Comparison of ENCODE assay signal across 11 cellular contexts in the genomic region with DNA sequence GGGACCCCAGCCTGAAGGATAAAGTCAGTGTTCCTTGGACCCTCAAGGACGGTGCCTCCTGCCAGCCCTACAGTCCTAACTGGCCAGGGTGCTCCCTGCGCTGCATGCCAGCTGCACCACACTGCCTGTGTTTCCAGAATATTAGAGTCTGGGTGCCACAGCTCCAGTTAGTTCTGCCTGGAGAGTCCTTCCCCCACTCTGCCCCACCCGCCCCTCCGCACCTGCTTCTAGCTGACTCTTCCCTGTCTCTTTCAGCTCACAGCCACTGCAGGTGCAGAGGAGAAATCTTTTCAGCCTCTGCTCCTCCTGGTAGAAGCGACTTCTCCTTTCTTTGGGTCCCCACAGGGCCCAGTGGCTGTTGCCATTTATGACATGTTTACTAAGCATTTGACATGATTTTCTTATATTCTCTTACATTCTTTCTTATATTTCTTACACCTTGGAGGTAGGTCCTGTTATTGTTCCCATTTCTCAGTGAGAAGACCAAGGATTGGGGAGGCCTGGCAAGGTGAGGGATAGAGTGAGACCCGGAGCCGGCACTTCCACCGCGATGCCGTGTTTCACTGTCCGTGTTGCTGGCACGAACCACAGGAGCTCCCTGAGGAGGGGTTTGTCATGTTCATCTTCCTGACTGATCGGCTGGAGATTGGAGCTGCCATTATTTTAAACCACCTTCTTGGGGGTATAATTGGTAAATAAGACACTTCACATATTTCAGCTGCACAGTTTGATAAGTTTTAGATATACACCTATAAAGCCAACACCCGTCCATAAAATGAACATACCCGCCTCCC. TPM values are rescaled to one million over a fixed set of nuclear protein-coding genes. Genes with fewer than 3 reads are reported as not detected.
A peak's percentile ranks its signal among the peaks of the same experiment; 100 is the strongest.
DNase-seq lines count a peak whose midpoint lies in the region; ATAC-seq and TF ChIP-seq lines count a peak whose summit lies in the region.
"Had no signal": no experiment of that assay in that cellular context is flagged by ENCODE, and none has a peak within 500 bp of the region (broad histone marks: within the 10 kb centered on the region; RNA-seq: fewer than 3 reads in every experiment).

No MANE protein-coding gene starts in this region.

- no peak for TF ChIP-seq CTCF in transverse colon (IDR thresholded peaks at IDR 0.05)
- no peak for TF ChIP-seq CTCF in glutamatergic neuron (IDR thresholded peaks at IDR 0.05; ENCODE audit: partially characterized antibody, unreplicated experiment)

- H3K36me3 ChIP-seq in transverse colon = no peaks in the 10 kb centered on the region
- H3K36me3 ChIP-seq: neutrophil had no signal

- H3K4me3 ChIP-seq in transverse colon = no peak overlapping the region

- intact Hi-C loops in activated naive CD4-positive, alpha-beta T cell treated with anti-CD3 and anti-CD28 coated beads for 36 hours (cut with micrococcal nuclease) = no loop called here
- intact Hi-C loops in transverse colon (cut with DNase I; ENCODE audit: low total_unique reads) = no loop called here

- 23 to 56% methylated on average over 5 to 15 of the region's 15 CpGs for WGBS in transverse colon (ENCODE audit: low coverage in 1 of 2), 2 donors

- peak overlapping the region; percentile 63 for H3K27ac Mint-ChIP-seq in activated naive CD4-positive, alpha-beta T cell treated with anti-CD3 and anti-CD28 coated beads for 36 hours
- peak overlapping the region; percentile 17 for H3K27ac Mint-ChIP-seq in activated naive CD8-positive, alpha-beta T cell treated with anti-CD3 and anti-CD28 coated beads, Interleukin-2, amount 50 U/mL, for 24 hours
- H3K27ac Mint-ChIP-seq in glutamatergic neuron (ENCODE audit: unreplicated experiment) = no peak overlapping the region

- in situ Hi-C loops in transverse colon (cut with MboI; ENCODE audit: low pct_ligation_motif_present in 1 of 4, low pct_unique_long_range_greater_than_20kb in 1 of 4, low sequenced_read_pairs in 3 of 4) = no loop called here

- H3K4me1 Mint-ChIP-seq in activated naive CD4-positive, alpha-beta T cell treated with anti-CD3 and anti-CD28 coated beads for 36 hours (ENCODE audit: low read depth) = peaks cover 32% of the 10 kb centered on the region
- H3K4me1 Mint-ChIP-seq in activated naive CD8-positive, alpha-beta T cell treated with anti-CD3 and anti-CD28 coated beads, Interleukin-2, amount 50 U/mL, for 24 hours = peaks cover 41% of the 10 kb centered on the region
- H3K4me1 Mint-ChIP-seq in glutamatergic neuron (ENCODE audit: low read depth, unreplicated experiment) = peaks cover 12% of the 10 kb centered on the region

- H3K9me3 ChIP-seq in transverse colon = no peaks in the 10 kb centered on the region
- H3K9me3 ChIP-seq: neutrophil had no signal

- no peak for DNase-seq in activated naive CD4-positive, alpha-beta T cell treated with anti-CD3 and anti-CD28 coated beads for 36 hours
- DNase-seq in activated naive CD4-positive, alpha-beta T cell treated with anti-CD3 and anti-CD28 coated beads, Interleukin-2, amount 50 U/mL, for 16 hours = no peak
- DNase-seq in NCI-H146 (lab: John Stamatoyannopoulos, UW) (peak; percentile 45), transverse colon (peak; percentile 62), glutamatergic neuron (no peak), NCI-H446 (lab: John Stamatoyannopoulos, UW) (no peak)
- no peak for DNase-seq in activated naive CD8-positive, alpha-beta T cell treated with anti-CD3 and anti-CD28 coated beads, Interleukin-2, amount 50 U/mL, for 24 hours

- CTCF ChIA-PET in activated naive CD4-positive, alpha-beta T cell treated with anti-CD3 and anti-CD28 coated beads for 36 hours (lab: Charles Lee) = interaction anchor here (0.5 to 0.6 kb wide), 2 partner anchors 19 to 508 kb away, joined by 3 read pairs; no protein-coding TSS in a partner anchor

- no peak for ATAC-seq in activated naive CD8-positive, alpha-beta T cell treated with anti-CD3 and anti-CD28 coated beads, Interleukin-2, amount 50 U/mL, for 24 hours
- no peak for ATAC-seq in HG03521 (IDR thresholded peaks at IDR 0.05; ENCODE audit: unreplicated experiment)
- ATAC-seq: left lobe of liver, Panc1 had no signal

- peak overlapping the region in 1 of 4 donors; percentile 48 for H3K27ac ChIP-seq in transverse colon
- H3K27ac ChIP-seq: neutrophil had no signal

- peaks cover 48 to 76% (median 61%) of the 10 kb centered on the region in 4 donors for H3K4me1 ChIP-seq in transverse colon

- H3K4me3 Mint-ChIP-seq in activated naive CD4-positive, alpha-beta T cell treated with anti-CD3 and anti-CD28 coated beads for 36 hours = no peak overlapping the region
- H3K4me3 Mint-ChIP-seq in activated naive CD8-positive, alpha-beta T cell treated with anti-CD3 and anti-CD28 coated beads, Interleukin-2, amount 50 U/mL, for 24 hours = no peak overlapping the region
- no peak overlapping the region for H3K4me3 Mint-ChIP-seq in glutamatergic neuron (ENCODE audit: unreplicated experiment)

- TF ChIP-seq EP300 in transverse colon (IDR thresholded peaks at IDR 0.05; ENCODE audit: low read depth) = no peak

- no peaks in the 10 kb centered on the region for H3K27me3 Mint-ChIP-seq in activated naive CD4-positive, alpha-beta T cell treated with anti-CD3 and anti-CD28 coated beads for 36 hours (ENCODE audit: low read depth)
- no peaks in the 10 kb centered on the region for H3K27me3 Mint-ChIP-seq in activated naive CD8-positive, alpha-beta T cell treated with anti-CD3 and anti-CD28 coated beads, Interleukin-2, amount 50 U/mL, for 24 hours
- peaks cover 6% of the 10 kb centered on the region for H3K27me3 Mint-ChIP-seq in glutamatergic neuron (ENCODE audit: unreplicated experiment)

- H3K27me3 ChIP-seq in transverse colon = no peaks in the 10 kb centered on the region
- H3K27me3 ChIP-seq: neutrophil had no signal

- no peak for TF ChIP-seq POLR2A in transverse colon (IDR thresholded peaks at IDR 0.05)

- peaks cover under 1% of the 10 kb centered on the region for H3K9me3 Mint-ChIP-seq in activated naive CD4-positive, alpha-beta T cell treated with anti-CD3 and anti-CD28 coated beads for 36 hours
- H3K9me3 Mint-ChIP-seq in activated naive CD8-positive, alpha-beta T cell treated with anti-CD3 and anti-CD28 coated beads, Interleukin-2, amount 50 U/mL, for 24 hours = peaks cover 4% of the 10 kb centered on the region
- peaks cover 4% of the 10 kb centered on the region for H3K9me3 Mint-ChIP-seq in glutamatergic neuron (ENCODE audit: unreplicated experiment)

- H3K36me3 Mint-ChIP-seq in activated naive CD4-positive, alpha-beta T cell treated with anti-CD3 and anti-CD28 coated beads for 36 hours (ENCODE audit: low read depth) = peaks cover under 1% of the 10 kb centered on the region
- H3K36me3 Mint-ChIP-seq in activated naive CD8-positive, alpha-beta T cell treated with anti-CD3 and anti-CD28 coated beads, Interleukin-2, amount 50 U/mL, for 24 hours (ENCODE audit: low read depth) = peaks cover 3% of the 10 kb centered on the region
- peaks cover 5% of the 10 kb centered on the region for H3K36me3 Mint-ChIP-seq in glutamatergic neuron (ENCODE audit: unreplicated experiment)

RNA-seq across cellular contexts. Expression of gene SYNE3, which starts 29.4 kb away (rescaled TPM):
- 10 to 100 TPM; 21.6 to 22.8 TPM for total RNA-seq in activated naive CD4-positive, alpha-beta T cell treated with anti-CD3 and anti-CD28 coated beads for 36 hours
- total RNA-seq in transverse colon (10 to 100 TPM in 3 of 4 donors, 1 to 10 TPM in 1; 9.8 to 46.8 (median 13.9) TPM), glutamatergic neuron (ENCODE audit: unreplicated experiment) (7.1 TPM)

RNA-seq across cellular contexts. Expression of gene GLRX5, which starts 47.8 kb away (rescaled TPM):
- 10 to 100 TPM; 34.2 to 34.6 TPM for total RNA-seq in activated naive CD4-positive, alpha-beta T cell treated with anti-CD3 and anti-CD28 coated beads for 36 hours
- total RNA-seq in transverse colon = 100 to 1,000 TPM in 1 of 4 donors, 10 to 100 TPM in 3; 11.6 to 177 (median 38.2) TPM
- 38.9 TPM for total RNA-seq in glutamatergic neuron (ENCODE audit: unreplicated experiment)

Comparison
In these comparisons a context has a peak if more than half of its experiments do, and no peak if none do; other contexts are left out.
1. DNase-seq: peak in NCI-H146 (single experiment) and transverse colon (single experiment); none in activated naive CD4-positive, alpha-beta T cell treated with anti-CD3 and anti-CD28 coated beads for 36 hours (single experiment), activated naive CD4-positive, alpha-beta T cell treated with anti-CD3 and anti-CD28 coated beads, Interleukin-2, amount 50 U/mL, for 16 hours (single experiment), activated naive CD8-positive, alpha-beta T cell treated with anti-CD3 and anti-CD28 coated beads, Interleukin-2, amount 50 U/mL, for 24 hours (single experiment), glutamatergic neuron (single experiment) and NCI-H446 (0 of 2).